In the genomic region with DNA sequence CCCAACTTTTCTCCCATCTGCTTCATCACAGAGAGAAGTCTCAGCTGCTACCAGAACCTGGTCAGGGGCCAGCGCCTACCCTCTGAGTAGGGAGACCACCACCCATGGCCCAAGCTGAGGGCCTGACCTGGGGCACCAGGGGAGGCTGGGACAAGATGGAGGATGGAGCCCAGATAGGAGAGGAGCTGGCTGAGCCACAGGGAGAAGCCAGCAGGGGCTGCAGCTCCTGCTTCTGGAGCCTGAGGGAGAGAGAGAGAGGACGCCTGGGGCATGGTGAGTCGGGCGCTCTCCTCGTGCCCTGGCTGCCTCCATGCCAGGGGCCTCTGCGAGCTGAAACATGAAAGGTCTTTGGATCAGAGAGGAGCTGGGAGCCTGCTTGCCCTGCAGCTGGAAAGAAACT, we compare ENCODE assay signal across 31 cellular contexts. TPM values are rescaled to one million over a fixed set of nuclear protein-coding genes. Genes with fewer than 3 reads are reported as not detected.
"Had no signal": no experiment of that assay in that cellular context is flagged by ENCODE, and none has a peak within 500 bp of the region (broad histone marks: within the 10 kb centered on the region; RNA-seq: fewer than 3 reads in every experiment).

No MANE protein-coding gene starts in this region.

- H3K36me3 Mint-ChIP-seq: activated naive CD4-positive, alpha-beta T cell treated with anti-CD3 and anti-CD28 coated beads, Interleukin-2, amount 50 U/mL, for 24 hours; activated naive CD8-positive, alpha-beta T cell treated with anti-CD3 and anti-CD28 coated beads, Interleukin-2, amount 10 ng/mL, durations not matched to agents 7 days and 5 days had no signal

- H3K9me3 Mint-ChIP-seq: activated CD4-positive, alpha-beta memory T cell treated with anti-CD3 and anti-CD28 coated beads, Interleukin-2, amount 10 ng/mL, durations not matched to agents 7 days and 5 days; activated naive CD4-positive, alpha-beta T cell treated with anti-CD3 and anti-CD28 coated beads, Interleukin-2, amount 50 U/mL, for 24 hours; activated naive CD8-positive, alpha-beta T cell treated with anti-CD3 and anti-CD28 coated beads, Interleukin-2, amount 10 ng/mL, durations not matched to agents 7 days and 5 days had no signal

- H3K9me3 ChIP-seq: ascending aorta, MG63 had no signal

- H3K27ac Mint-ChIP-seq: activated CD4-positive, alpha-beta memory T cell treated with anti-CD3 and anti-CD28 coated beads, Interleukin-2, amount 10 ng/mL, durations not matched to agents 7 days and 5 days; activated naive CD4-positive, alpha-beta T cell treated with anti-CD3 and anti-CD28 coated beads, Interleukin-2, amount 50 U/mL, for 24 hours; activated naive CD8-positive, alpha-beta T cell treated with anti-CD3 and anti-CD28 coated beads, Interleukin-2, amount 10 ng/mL, durations not matched to agents 7 days and 5 days had no signal

- DNase-seq: activated CD4-positive, alpha-beta memory T cell treated with anti-CD3 and anti-CD28 coated beads, Interleukin-2, amount 10 ng/mL, durations not matched to agents 7 days and 5 days; activated CD4-positive, alpha-beta T cell treated with anti-CD3 and anti-CD28 coated beads for 1 hour; activated CD4-positive, alpha-beta T cell treated with anti-CD3 and anti-CD28 coated beads for 48 hours; activated CD4-positive, CD25-positive, alpha-beta regulatory T cell; activated effector memory CD4-positive, alpha-beta T cell treated with Interleukin-2 at 50 U/mL for 16 hours; activated naive CD8-positive, alpha-beta T cell treated with anti-CD3 and anti-CD28 coated beads, Interleukin-2, amount 10 ng/mL, durations not matched to agents 7 days and 5 days; amygdala; Kasumi-1; KG1; MG63; NCI-H1048; NCI-H1105 treated with DMSO at 0.1 percent for 48 hours; NCI-H1436; NCI-H1694 treated with DMSO at 0.1 percent for 48 hours; NCI-H2029; NCI-H345; NCI-H524 treated with DMSO at 0.1 percent for 48 hours; NCI-H748 treated with DMSO at 0.1 percent for 48 hours; NK-92 treated with Interleukin-12 subunit alpha and Interleukin-12 subunit beta, amount 100 ng/mL, for 24 hours; PC-3; SW 1271; T-helper 1 cell; T1000; WERI-Rb-1 had no signal

- H3K4me1 Mint-ChIP-seq: activated CD4-positive, alpha-beta memory T cell treated with anti-CD3 and anti-CD28 coated beads, Interleukin-2, amount 10 ng/mL, durations not matched to agents 7 days and 5 days; activated naive CD4-positive, alpha-beta T cell treated with anti-CD3 and anti-CD28 coated beads, Interleukin-2, amount 50 U/mL, for 24 hours had no signal

- ATAC-seq: PC-3, Right ventricle myocardium inferior had no signal

- H3K4me3 Mint-ChIP-seq: activated CD4-positive, alpha-beta memory T cell treated with anti-CD3 and anti-CD28 coated beads, Interleukin-2, amount 10 ng/mL, durations not matched to agents 7 days and 5 days; activated naive CD4-positive, alpha-beta T cell treated with anti-CD3 and anti-CD28 coated beads, Interleukin-2, amount 50 U/mL, for 24 hours; activated naive CD8-positive, alpha-beta T cell treated with anti-CD3 and anti-CD28 coated beads, Interleukin-2, amount 10 ng/mL, durations not matched to agents 7 days and 5 days had no signal

RNA-seq across cellular contexts. Expression of a gene that starts 1.4 kb away (rescaled TPM):
- total RNA-seq: activated CD4-positive, alpha-beta memory T cell treated with anti-CD3 and anti-CD28 coated beads, Interleukin-2, amount 10 ng/mL, durations not matched to agents 7 days and 5 days; activated CD8-positive, alpha-beta memory T cell treated with anti-CD3 and anti-CD28 coated beads for 36 hours; activated naive CD8-positive, alpha-beta T cell treated with anti-CD3 and anti-CD28 coated beads, Interleukin-2, amount 10 ng/mL, durations not matched to agents 7 days and 5 days; ascending aorta; cardiac muscle cell; NCI-H460; PC-3; Right ventricle myocardium inferior; T-helper 2 cell treated with Interferon-gamma antibody and Interleukin-4, amounts not matched to agents 100 ng/mL and 5 ng/mL, for 36 hours had no signal
